Comparison of ENCODE assay signal across 1 cellular context in genomic region chr6:128519931-128520435, GRCh38.
A peak's percentile ranks its signal among the peaks of the same experiment; 100 is the strongest.
TF ChIP-seq lines count a peak whose summit lies in the region.

No MANE protein-coding gene starts in this region.

TF ChIP-seq in H1, 55 proteins besides CTCF, POLR2A, EP300 and RAD21:
- TF ChIP-seq SP4 (IDR thresholded peaks at IDR 0.05; ENCODE audit: low read length): no peak
- peak; percentile 21 for TF ChIP-seq KDM4A (IDR thresholded peaks at IDR 0.05; ENCODE audit: low read depth, low read length, severe bottlenecking)
- no peak; the same call in 1 of the 2 replicates for TF ChIP-seq POLR2AphosphoS5 (IDR thresholded peaks at IDR 0.05; ENCODE audit: low read depth, low read length)
- no peak for TF ChIP-seq KDM5A (IDR thresholded peaks at IDR 0.05; ENCODE audit: low read length)
- TF ChIP-seq CREB1 (IDR thresholded peaks at IDR 0.05): no peak
- peak; percentile 53; the same call in 1 of the 2 replicates for TF ChIP-seq PHF8 (conservative IDR thresholded peaks at IDR 0.05; ENCODE audit: low read depth, low read length)
- peak in 1 of 2 experiments; percentile 66; a peak in 1 of 4 replicates for TF ChIP-seq HDAC2 (IDR thresholded peaks at IDR 0.05; ENCODE audit: borderline replicate concordance in 1 of 2, low read depth in 2 of 2, low read length in 2 of 2)
- peak; percentile 54 for TF ChIP-seq MAX (IDR thresholded peaks at IDR 0.05)
- no peak for TF ChIP-seq TAF7 (optimal IDR thresholded peaks at IDR 0.05; ENCODE audit: borderline replicate concordance, low read depth, low read length)
- peak; percentile 11 for TF ChIP-seq SAP30 (IDR thresholded peaks at IDR 0.05; ENCODE audit: insufficient read depth, insufficient replicate concordance, low read length)
- no peak for TF ChIP-seq ATF3 (IDR thresholded peaks at IDR 0.05; ENCODE audit: insufficient read depth, low read depth, low read length)
- TF ChIP-seq RNF2 (IDR thresholded peaks at IDR 0.05; ENCODE audit: borderline replicate concordance, low read depth, low read length, missing control alignments, poor library complexity, severe bottlenecking): no peak
- TF ChIP-seq TAF1 (IDR thresholded peaks at IDR 0.05; ENCODE audit: low read depth, low read length): no peak
TF ChIP-seq in H1: peak in this region for 5.
